In the genomic region with DNA sequence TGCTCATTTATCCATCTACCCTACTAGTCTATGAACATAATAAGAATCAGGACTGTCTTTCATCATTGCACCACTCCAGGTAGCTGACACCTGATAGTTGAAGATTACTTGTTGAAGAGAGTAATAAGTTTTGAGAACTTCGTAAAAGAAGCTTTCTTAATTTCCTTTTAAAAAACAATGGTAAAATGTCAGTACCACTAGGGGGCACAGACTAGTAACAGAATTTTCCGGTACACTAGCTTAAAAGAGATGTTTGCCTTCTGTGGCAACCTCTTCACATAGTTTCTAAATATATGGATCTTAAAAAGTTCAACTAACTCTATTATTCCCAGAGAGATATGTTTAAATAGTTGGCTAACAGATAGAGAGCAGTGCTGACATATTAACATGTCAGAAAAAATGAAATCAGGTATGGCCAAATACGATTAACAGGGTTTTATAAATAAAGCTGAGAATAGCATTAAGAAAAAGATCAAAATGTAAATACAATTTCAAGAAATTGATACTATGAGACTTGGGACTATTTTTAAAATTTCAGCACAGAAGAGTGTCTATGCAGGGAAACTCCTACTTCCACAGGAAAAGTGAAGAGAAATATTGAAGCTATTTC, we compare ENCODE assay signal across 7 cellular contexts. TPM values are rescaled to one million over a fixed set of nuclear protein-coding genes. Genes with fewer than 3 reads are reported as not detected.
DNase-seq lines count a peak whose midpoint lies in the region; ATAC-seq and TF ChIP-seq lines count a peak whose summit lies in the region.

No MANE protein-coding gene starts in this region.

- TF ChIP-seq CTCF in astrocyte of the cerebellum (IDR thresholded peaks at IDR 0.05; ENCODE audit: low read depth, low read length, missing control alignments) (peak; percentile 52), right lobe of liver (IDR thresholded peaks at IDR 0.05) (peak; percentile 33 to 54 (median 52))

- in situ Hi-C loops in astrocyte of the cerebellum (cut with HindIII; ENCODE audit: low sequenced_read_pairs), result loop anchor here (5.0 to 25.0 kb wide), 3 partner anchors 346 to 581 kb away; no protein-coding TSS in a partner anchor

- no peaks in the 10 kb centered on the region for H3K36me3 ChIP-seq in right lobe of liver

- 27% methylated on average over 3 of the region's 3 CpGs for WGBS in right lobe of liver (ENCODE audit: insufficient coverage, low coverage, low lambda C conversion rate, missing lambda C conversion rate)

- no peak for TF ChIP-seq POLR2A in right lobe of liver (IDR thresholded peaks at IDR 0.05)

- ATAC-seq in right lobe of liver (peak in 1 of 4 donors; percentile 40), sciatic nerve (no peak)

- no peak overlapping the region for H3K27ac ChIP-seq in right lobe of liver
- H3K27ac ChIP-seq in substantia nigra (ENCODE audit: low read depth, low read length, poor library complexity, severe bottlenecking), result no peak overlapping the region

- no peaks in the 10 kb centered on the region for H3K27me3 ChIP-seq in right lobe of liver

- DNase-seq in EH (ENCODE audit: low read depth), result peak; percentile 57
- peak; percentile 56 for DNase-seq in KG1 (lab: John Stamatoyannopoulos, UW)
- DNase-seq in astrocyte of the cerebellum (ENCODE audit: low read depth), result peak; percentile 38
- DNase-seq in right lobe of liver, result no peak
- DNase-seq in NCI-H2029 (lab: John Stamatoyannopoulos, UW), result no peak
- no peak for DNase-seq in substantia nigra (lab: John Stamatoyannopoulos, UW)
- no peak for DNase-seq in sciatic nerve (ENCODE audit: low spot score)

- no peaks in the 10 kb centered on the region for H3K9me3 ChIP-seq in right lobe of liver

- intact Hi-C loops in right lobe of liver (cut with DNase I), result no loop called here
- intact Hi-C loops in sciatic nerve (cut with DNase I), result loop anchor here (10.0 kb wide), 1 partner anchor 508 kb away; no protein-coding TSS in a partner anchor

- H3K4me1 ChIP-seq in right lobe of liver, result peaks cover 0 to 14% (median 0%) of the 10 kb centered on the region in 4 donors

- no peak overlapping the region for H3K4me3 ChIP-seq in astrocyte of the cerebellum (ENCODE audit: low read depth, low read length)
- H3K4me3 ChIP-seq in right lobe of liver, result no peak overlapping the region

RNA-seq across cellular contexts. Expression of a gene that starts 5.4 kb away (rescaled TPM):
- under 1 TPM in 2 of 6 experiments, not detected in 4; 0.04 to 0.11 TPM for total RNA-seq in right lobe of liver
- total RNA-seq in sciatic nerve, result 0.49 TPM

Comparison
In these comparisons a context has a peak if more than half of its experiments do, and no peak if none do; other contexts are left out.
1. DNase-seq: peak in EH (single experiment), KG1 (single experiment) and astrocyte of the cerebellum (single experiment); none in right lobe of liver (0 of 3), NCI-H2029 (single experiment), substantia nigra (0 of 49) and sciatic nerve (single experiment).